15 cellular contexts compared by ENCODE assay signal in genomic region chr18:58965291-58965929, GRCh38.
DNase-seq lines count a peak whose midpoint lies in the region; ATAC-seq and TF ChIP-seq lines count a peak whose summit lies in the region.
"Had no signal": no experiment of that assay in that cellular context is flagged by ENCODE, and none has a peak within 500 bp of the region (broad histone marks: within the 10 kb centered on the region; RNA-seq: fewer than 3 reads in every experiment).

No MANE protein-coding gene starts in this region.

- ATAC-seq in Right ventricle myocardium inferior (no peak), WTC11 (no peak), naive B cell (ENCODE audit: low read depth in 2 of 2) (no peak), HG02852 (IDR thresholded peaks at IDR 0.05; ENCODE audit: unreplicated experiment) (no peak), GM19395 (IDR thresholded peaks at IDR 0.05; ENCODE audit: unreplicated experiment) (no peak)

- H3K36me3 Mint-ChIP-seq in WTC11 = peaks cover 59% of the 10 kb centered on the region
- H3K36me3 Mint-ChIP-seq in naive B cell = peaks cover 17% of the 10 kb centered on the region in 2 donors
- H3K36me3 Mint-ChIP-seq in CD14-positive monocyte = peaks cover 0 to 17% of the 10 kb centered on the region in 2 donors

- H3K27ac ChIP-seq in left ventricle myocardium inferior (replicated peaks) = peak overlapping the region; percentile 59
- peak overlapping the region; percentile 28 for H3K27ac ChIP-seq in vagina

- H3K9me3 Mint-ChIP-seq in WTC11 = no peaks in the 10 kb centered on the region
- peaks cover 0 to 4% (median 0%) of the 10 kb centered on the region in 7 donors for H3K9me3 Mint-ChIP-seq in naive B cell
- no peaks in the 10 kb centered on the region for H3K9me3 Mint-ChIP-seq in CD14-positive monocyte

- H3K4me1 ChIP-seq in left ventricle myocardium inferior (peaks cover 56% of the 10 kb centered on the region), vagina (peaks cover 29% of the 10 kb centered on the region)

- H3K27me3 Mint-ChIP-seq in WTC11 (ENCODE audit: low read depth) = no peaks in the 10 kb centered on the region
- H3K27me3 Mint-ChIP-seq in naive B cell = no peaks in the 10 kb centered on the region
- H3K27me3 Mint-ChIP-seq in CD14-positive monocyte (ENCODE audit: low read depth in 3 of 3) = peaks cover 0 to 3% (median 1%) of the 10 kb centered on the region in 3 donors

- no peaks in the 10 kb centered on the region for H3K9me3 ChIP-seq in left ventricle myocardium inferior (replicated peaks)
- H3K9me3 ChIP-seq in vagina = no peaks in the 10 kb centered on the region

- CTCF ChIA-PET in WTC11 (lab: Charles Lee) = no interaction called here

- intact Hi-C loops in left ventricle myocardium inferior (cut with micrococcal nuclease) (no loop called here), Right ventricle myocardium inferior (cut with DNase I) (no loop called here), vagina (cut with DNase I) (no loop called here), CD14-positive monocyte (cut with micrococcal nuclease) (no loop called here)

- H3K4me3 ChIP-seq in left ventricle myocardium inferior = no peak overlapping the region
- no peak overlapping the region for H3K4me3 ChIP-seq in vagina

- no peaks in the 10 kb centered on the region for H3K27me3 ChIP-seq in left ventricle myocardium inferior (ENCODE audit: low read depth)
- H3K27me3 ChIP-seq in vagina = no peaks in the 10 kb centered on the region

- TF ChIP-seq CTCF in left ventricle myocardium inferior (IDR thresholded peaks at IDR 0.05; ENCODE audit: borderline replicate concordance) = no peak
- no peak for TF ChIP-seq CTCF in WTC11 (IDR thresholded peaks at IDR 0.05)
- no peak for TF ChIP-seq CTCF in vagina (IDR thresholded peaks at IDR 0.05)
- TF ChIP-seq CTCF in CD14-positive monocyte (IDR thresholded peaks at IDR 0.05) = no peak

- no peak for TF ChIP-seq POLR2A in vagina (IDR thresholded peaks at IDR 0.05)

- H3K36me3 ChIP-seq in left ventricle myocardium inferior (peaks cover 20% of the 10 kb centered on the region), vagina (peaks cover 0 to 15% of the 10 kb centered on the region in 2 donors)

- DNase-seq in left ventricle myocardium inferior (no peak), Right ventricle myocardium inferior (ENCODE audit: missing footprints) (no peak), WTC11 (ENCODE audit: low spot score) (no peak), naive B cell (no peak), vagina (ENCODE audit: extremely low spot score in 2 of 2) (no peak), CD14-positive monocyte (ENCODE audit: low spot score) (no peak)
- DNase-seq: activated CD4-positive, alpha-beta T cell treated with anti-CD3 and anti-CD28 coated beads, Interleukin-2, amount 50 U/mL, for 48 hours; activated gamma-delta T cell treated with Interleukin-2 at 50 U/mL for 16 hours; DMS79; KG1; NCI-H2029; OCI-M1; T-helper 2 cell had no signal

- POLR2A ChIA-PET in WTC11 (lab: Charles Lee) = no interaction called here

- H3K4me3 Mint-ChIP-seq in WTC11 (no peak overlapping the region), naive B cell (peak overlapping the region; percentile 62 to 92 (median 87)), CD14-positive monocyte (no peak overlapping the region)

- H3K4me1 Mint-ChIP-seq in WTC11 = peaks cover 42% of the 10 kb centered on the region
- H3K4me1 Mint-ChIP-seq in naive B cell = peaks cover 66 to 85% (median 69%) of the 10 kb centered on the region in 3 donors
- H3K4me1 Mint-ChIP-seq in CD14-positive monocyte = peaks cover 4% of the 10 kb centered on the region

- H3K27ac Mint-ChIP-seq in WTC11 (peak overlapping the region; percentile 79), naive B cell (peak overlapping the region; percentile 94 to 100 (median 99)), CD14-positive monocyte (peak overlapping the region in 1 of 7 donors; percentile 43)

TF ChIP-seq in WTC11, 78 proteins besides CTCF, POLR2A, EP300 and RAD21:
- TF ChIP-seq, protein P1, sequence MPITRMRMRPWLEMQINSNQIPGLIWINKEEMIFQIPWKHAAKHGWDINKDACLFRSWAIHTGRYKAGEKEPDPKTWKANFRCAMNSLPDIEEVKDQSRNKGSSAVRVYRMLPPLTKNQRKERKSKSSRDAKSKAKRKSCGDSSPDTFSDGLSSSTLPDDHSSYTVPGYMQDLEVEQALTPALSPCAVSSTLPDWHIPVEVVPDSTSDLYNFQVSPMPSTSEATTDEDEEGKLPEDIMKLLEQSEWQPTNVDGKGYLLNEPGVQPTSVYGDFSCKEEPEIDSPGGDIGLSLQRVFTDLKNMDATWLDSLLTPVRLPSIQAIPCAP (CRISPR knock-in tag; IDR thresholded peaks at IDR 0.05) = no peak
- no peak for TF ChIP-seq KAT7 (CRISPR knock-in tag; IDR thresholded peaks at IDR 0.05; ENCODE audit: borderline replicate concordance)
- no peak for TF ChIP-seq TEAD1 (CRISPR knock-in tag; IDR thresholded peaks at IDR 0.05)
- TF ChIP-seq FOXJ3 (CRISPR knock-in tag; IDR thresholded peaks at IDR 0.05; ENCODE audit: borderline replicate concordance) = no peak
- no peak for TF ChIP-seq FOXP1 (CRISPR knock-in tag; IDR thresholded peaks at IDR 0.05; ENCODE audit: borderline replicate concordance)
- no peak for TF ChIP-seq NFATC4 (CRISPR knock-in tag; IDR thresholded peaks at IDR 0.05)
- TF ChIP-seq SOX15 (CRISPR knock-in tag; IDR thresholded peaks at IDR 0.05) = no peak
- TF ChIP-seq, protein P2, sequence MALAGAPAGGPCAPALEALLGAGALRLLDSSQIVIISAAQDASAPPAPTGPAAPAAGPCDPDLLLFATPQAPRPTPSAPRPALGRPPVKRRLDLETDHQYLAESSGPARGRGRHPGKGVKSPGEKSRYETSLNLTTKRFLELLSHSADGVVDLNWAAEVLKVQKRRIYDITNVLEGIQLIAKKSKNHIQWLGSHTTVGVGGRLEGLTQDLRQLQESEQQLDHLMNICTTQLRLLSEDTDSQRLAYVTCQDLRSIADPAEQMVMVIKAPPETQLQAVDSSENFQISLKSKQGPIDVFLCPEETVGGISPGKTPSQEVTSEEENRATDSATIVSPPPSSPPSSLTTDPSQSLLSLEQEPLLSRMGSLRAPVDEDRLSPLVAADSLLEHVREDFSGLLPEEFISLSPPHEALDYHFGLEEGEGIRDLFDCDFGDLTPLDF (CRISPR knock-in tag; IDR thresholded peaks at IDR 0.05) = no peak
- TF ChIP-seq ETV6 (CRISPR knock-in tag; IDR thresholded peaks at IDR 0.05) = no peak
- no peak for TF ChIP-seq ESRRA (CRISPR knock-in tag; IDR thresholded peaks at IDR 0.05; ENCODE audit: borderline replicate concordance)
- TF ChIP-seq MXD4 (CRISPR knock-in tag; IDR thresholded peaks at IDR 0.05; ENCODE audit: borderline replicate concordance) = no peak
- TF ChIP-seq, protein P3, sequence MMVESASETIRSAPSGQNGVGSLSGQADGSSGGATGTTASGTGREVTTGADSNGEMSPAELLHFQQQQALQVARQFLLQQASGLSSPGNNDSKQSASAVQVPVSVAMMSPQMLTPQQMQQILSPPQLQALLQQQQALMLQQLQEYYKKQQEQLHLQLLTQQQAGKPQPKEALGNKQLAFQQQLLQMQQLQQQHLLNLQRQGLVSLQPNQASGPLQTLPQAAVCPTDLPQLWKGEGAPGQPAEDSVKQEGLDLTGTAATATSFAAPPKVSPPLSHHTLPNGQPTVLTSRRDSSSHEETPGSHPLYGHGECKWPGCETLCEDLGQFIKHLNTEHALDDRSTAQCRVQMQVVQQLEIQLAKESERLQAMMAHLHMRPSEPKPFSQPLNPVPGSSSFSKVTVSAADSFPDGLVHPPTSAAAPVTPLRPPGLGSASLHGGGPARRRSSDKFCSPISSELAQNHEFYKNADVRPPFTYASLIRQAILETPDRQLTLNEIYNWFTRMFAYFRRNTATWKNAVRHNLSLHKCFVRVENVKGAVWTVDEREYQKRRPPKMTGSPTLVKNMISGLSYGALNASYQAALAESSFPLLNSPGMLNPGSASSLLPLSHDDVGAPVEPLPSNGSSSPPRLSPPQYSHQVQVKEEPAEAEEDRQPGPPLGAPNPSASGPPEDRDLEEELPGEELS (CRISPR knock-in tag; IDR thresholded peaks at IDR 0.05) = no peak
- TF ChIP-seq, protein P4, sequence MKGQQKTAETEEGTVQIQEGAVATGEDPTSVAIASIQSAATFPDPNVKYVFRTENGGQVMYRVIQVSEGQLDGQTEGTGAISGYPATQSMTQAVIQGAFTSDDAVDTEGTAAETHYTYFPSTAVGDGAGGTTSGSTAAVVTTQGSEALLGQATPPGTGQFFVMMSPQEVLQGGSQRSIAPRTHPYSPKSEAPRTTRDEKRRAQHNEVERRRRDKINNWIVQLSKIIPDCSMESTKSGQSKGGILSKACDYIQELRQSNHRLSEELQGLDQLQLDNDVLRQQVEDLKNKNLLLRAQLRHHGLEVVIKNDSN (CRISPR knock-in tag; IDR thresholded peaks at IDR 0.05) = no peak
- TF ChIP-seq ZNF219 (CRISPR knock-in tag; IDR thresholded peaks at IDR 0.05; ENCODE audit: borderline replicate concordance) = no peak

Comparison
In these comparisons a context has a peak if more than half of its experiments do, and no peak if none do; other contexts are left out.
1. H3K4me3 Mint-ChIP-seq: peak in naive B cell (8 of 8); none in WTC11 (single experiment) and CD14-positive monocyte (0 of 2).